In genomic region chr10:61663466-61663865, GRCh38 we compare ENCODE assay signal across 10 cellular contexts. TPM values are rescaled to one million over a fixed set of nuclear protein-coding genes. Genes with fewer than 3 reads are reported as not detected.
DNase-seq lines count a peak whose midpoint lies in the region; ATAC-seq and TF ChIP-seq lines count a peak whose summit lies in the region.
"Had no signal": no experiment of that assay in that cellular context is flagged by ENCODE, and none has a peak within 500 bp of the region (broad histone marks: within the 10 kb centered on the region; RNA-seq: fewer than 3 reads in every experiment).

No MANE protein-coding gene starts in this region.

- H3K27ac Mint-ChIP-seq in WTC11: no peak overlapping the region
- H3K27ac Mint-ChIP-seq in activated naive CD8-positive, alpha-beta T cell treated with anti-CD3 and anti-CD28 coated beads for 36 hours: no peak overlapping the region

- H3K4me3 ChIP-seq in iPS-20b (ENCODE audit: low read length) (peak overlapping the region; percentile 68; the same call in 1 of the 2 replicates), retinal pigment epithelial cell (ENCODE audit: low read length) (peak overlapping the region; percentile 64)

- no peaks in the 10 kb centered on the region for H3K36me3 ChIP-seq in iPS-20b (ENCODE audit: insufficient read depth, low read depth, low read length)

- no peak overlapping the region for H3K27ac ChIP-seq in iPS-20b (ENCODE audit: low read length)

- TF ChIP-seq CTCF in WTC11 (IDR thresholded peaks at IDR 0.05) (no peak), retinal pigment epithelial cell (conservative IDR thresholded peaks at IDR 0.05; ENCODE audit: low read depth, low read length) (no peak)

- H3K4me1 ChIP-seq in iPS-20b (ENCODE audit: insufficient read depth, low read length): no peaks in the 10 kb centered on the region; the same call in 1 of the 2 replicates

- H3K4me3 Mint-ChIP-seq in WTC11: peak overlapping the region; percentile 67
- no peak overlapping the region for H3K4me3 Mint-ChIP-seq in activated naive CD8-positive, alpha-beta T cell treated with anti-CD3 and anti-CD28 coated beads for 36 hours

- H3K27me3 Mint-ChIP-seq in WTC11 (ENCODE audit: low read depth): peaks cover 6% of the 10 kb centered on the region; the same call in 1 of the 2 replicates
- H3K27me3 Mint-ChIP-seq in activated naive CD8-positive, alpha-beta T cell treated with anti-CD3 and anti-CD28 coated beads for 36 hours: peaks cover 46% of the 10 kb centered on the region

- no peak overlapping the region for H3K9ac ChIP-seq in iPS-20b (ENCODE audit: low read depth, low read length)

- DNase-seq in EL: peak; percentile 13
- no peak for DNase-seq in WTC11 (ENCODE audit: low spot score)
- peak; percentile 2 for DNase-seq in retinal pigment epithelial cell (ENCODE audit: low read depth)
- DNase-seq in SIG-M5 treated with dmso at 0.1 percent for 504 hours (lab: John Stamatoyannopoulos, UW; ENCODE audit: unreplicated experiment): no peak
- DNase-seq in activated naive CD8-positive, alpha-beta T cell treated with anti-CD3 and anti-CD28 coated beads for 36 hours: no peak
- no peak for DNase-seq in islet precursor cell
- no peak for DNase-seq in mucosa of gallbladder (ENCODE audit: low spot score)
- DNase-seq: activated CD4-positive, CD25-positive, alpha-beta regulatory T cell treated with anti-CD3 and anti-CD28 coated beads, Interleukin-2, amount 50 U/mL, for 72 hours; NCI-H1694 had no signal

- H3K27me3 ChIP-seq in iPS-20b (ENCODE audit: insufficient read depth, low read length): peaks cover 8% of the 10 kb centered on the region

- H3K9me3 ChIP-seq in iPS-20b (ENCODE audit: insufficient read depth, low read depth, low read length): no peaks in the 10 kb centered on the region

- POLR2A ChIA-PET in WTC11 (lab: Charles Lee): interaction anchor here (0.8 kb wide), 1 partner anchor 23 kb away, joined by 3 read pairs; no protein-coding TSS in a partner anchor

- no peaks in the 10 kb centered on the region for H3K36me3 Mint-ChIP-seq in WTC11
- H3K36me3 Mint-ChIP-seq in activated naive CD8-positive, alpha-beta T cell treated with anti-CD3 and anti-CD28 coated beads for 36 hours: no peaks in the 10 kb centered on the region

- CTCF ChIA-PET in WTC11 (lab: Charles Lee): interaction anchor here (0.5 kb wide), 1 partner anchor 1331 kb away, joined by 3 read pairs; no protein-coding TSS in a partner anchor

- H3K4me1 Mint-ChIP-seq in WTC11: peaks cover 9% of the 10 kb centered on the region
- no peaks in the 10 kb centered on the region for H3K4me1 Mint-ChIP-seq in activated naive CD8-positive, alpha-beta T cell treated with anti-CD3 and anti-CD28 coated beads for 36 hours

- no peaks in the 10 kb centered on the region for H3K9me3 Mint-ChIP-seq in WTC11
- H3K9me3 Mint-ChIP-seq in activated naive CD8-positive, alpha-beta T cell treated with anti-CD3 and anti-CD28 coated beads for 36 hours: no peaks in the 10 kb centered on the region

- no peak for ATAC-seq in WTC11

TF ChIP-seq in WTC11, 78 proteins besides CTCF, POLR2A, EP300 and RAD21:
- no peak for TF ChIP-seq SMAD3 (CRISPR knock-in tag; IDR thresholded peaks at IDR 0.05; ENCODE audit: borderline replicate concordance)
- TF ChIP-seq, protein P1, sequence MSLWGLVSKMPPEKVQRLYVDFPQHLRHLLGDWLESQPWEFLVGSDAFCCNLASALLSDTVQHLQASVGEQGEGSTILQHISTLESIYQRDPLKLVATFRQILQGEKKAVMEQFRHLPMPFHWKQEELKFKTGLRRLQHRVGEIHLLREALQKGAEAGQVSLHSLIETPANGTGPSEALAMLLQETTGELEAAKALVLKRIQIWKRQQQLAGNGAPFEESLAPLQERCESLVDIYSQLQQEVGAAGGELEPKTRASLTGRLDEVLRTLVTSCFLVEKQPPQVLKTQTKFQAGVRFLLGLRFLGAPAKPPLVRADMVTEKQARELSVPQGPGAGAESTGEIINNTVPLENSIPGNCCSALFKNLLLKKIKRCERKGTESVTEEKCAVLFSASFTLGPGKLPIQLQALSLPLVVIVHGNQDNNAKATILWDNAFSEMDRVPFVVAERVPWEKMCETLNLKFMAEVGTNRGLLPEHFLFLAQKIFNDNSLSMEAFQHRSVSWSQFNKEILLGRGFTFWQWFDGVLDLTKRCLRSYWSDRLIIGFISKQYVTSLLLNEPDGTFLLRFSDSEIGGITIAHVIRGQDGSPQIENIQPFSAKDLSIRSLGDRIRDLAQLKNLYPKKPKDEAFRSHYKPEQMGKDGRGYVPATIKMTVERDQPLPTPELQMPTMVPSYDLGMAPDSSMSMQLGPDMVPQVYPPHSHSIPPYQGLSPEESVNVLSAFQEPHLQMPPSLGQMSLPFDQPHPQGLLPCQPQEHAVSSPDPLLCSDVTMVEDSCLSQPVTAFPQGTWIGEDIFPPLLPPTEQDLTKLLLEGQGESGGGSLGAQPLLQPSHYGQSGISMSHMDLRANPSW (CRISPR knock-in tag; conservative IDR thresholded peaks at IDR 0.05; ENCODE audit: low read depth): no peak
- no peak for TF ChIP-seq ZNF232 (CRISPR knock-in tag; IDR thresholded peaks at IDR 0.05)
- no peak for TF ChIP-seq FOXP1 (CRISPR knock-in tag; IDR thresholded peaks at IDR 0.05; ENCODE audit: borderline replicate concordance)
- TF ChIP-seq ZBTB43 (CRISPR knock-in tag; IDR thresholded peaks at IDR 0.05): no peak
- TF ChIP-seq SMAD4 (CRISPR knock-in tag; IDR thresholded peaks at IDR 0.05): no peak
- TF ChIP-seq, protein P2, sequence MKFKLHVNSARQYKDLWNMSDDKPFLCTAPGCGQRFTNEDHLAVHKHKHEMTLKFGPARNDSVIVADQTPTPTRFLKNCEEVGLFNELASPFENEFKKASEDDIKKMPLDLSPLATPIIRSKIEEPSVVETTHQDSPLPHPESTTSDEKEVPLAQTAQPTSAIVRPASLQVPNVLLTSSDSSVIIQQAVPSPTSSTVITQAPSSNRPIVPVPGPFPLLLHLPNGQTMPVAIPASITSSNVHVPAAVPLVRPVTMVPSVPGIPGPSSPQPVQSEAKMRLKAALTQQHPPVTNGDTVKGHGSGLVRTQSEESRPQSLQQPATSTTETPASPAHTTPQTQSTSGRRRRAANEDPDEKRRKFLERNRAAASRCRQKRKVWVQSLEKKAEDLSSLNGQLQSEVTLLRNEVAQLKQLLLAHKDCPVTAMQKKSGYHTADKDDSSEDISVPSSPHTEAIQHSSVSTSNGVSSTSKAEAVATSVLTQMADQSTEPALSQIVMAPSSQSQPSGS (CRISPR knock-in tag; IDR thresholded peaks at IDR 0.05; ENCODE audit: borderline replicate concordance, low read depth): no peak
- TF ChIP-seq SOX15 (CRISPR knock-in tag; IDR thresholded peaks at IDR 0.05): no peak
- no peak for TF ChIP-seq NR1H2 (CRISPR knock-in tag; IDR thresholded peaks at IDR 0.05)
- TF ChIP-seq NFATC4 (CRISPR knock-in tag; IDR thresholded peaks at IDR 0.05): no peak
- TF ChIP-seq CBFB (CRISPR knock-in tag; IDR thresholded peaks at IDR 0.05; ENCODE audit: low read depth): no peak
- TF ChIP-seq ZNF263 (CRISPR knock-in tag; IDR thresholded peaks at IDR 0.05; ENCODE audit: low read depth): no peak
- no peak for TF ChIP-seq PRRX2 (CRISPR knock-in tag; IDR thresholded peaks at IDR 0.05)
- TF ChIP-seq RORB (CRISPR knock-in tag; IDR thresholded peaks at IDR 0.05): no peak
- TF ChIP-seq, protein P3, sequence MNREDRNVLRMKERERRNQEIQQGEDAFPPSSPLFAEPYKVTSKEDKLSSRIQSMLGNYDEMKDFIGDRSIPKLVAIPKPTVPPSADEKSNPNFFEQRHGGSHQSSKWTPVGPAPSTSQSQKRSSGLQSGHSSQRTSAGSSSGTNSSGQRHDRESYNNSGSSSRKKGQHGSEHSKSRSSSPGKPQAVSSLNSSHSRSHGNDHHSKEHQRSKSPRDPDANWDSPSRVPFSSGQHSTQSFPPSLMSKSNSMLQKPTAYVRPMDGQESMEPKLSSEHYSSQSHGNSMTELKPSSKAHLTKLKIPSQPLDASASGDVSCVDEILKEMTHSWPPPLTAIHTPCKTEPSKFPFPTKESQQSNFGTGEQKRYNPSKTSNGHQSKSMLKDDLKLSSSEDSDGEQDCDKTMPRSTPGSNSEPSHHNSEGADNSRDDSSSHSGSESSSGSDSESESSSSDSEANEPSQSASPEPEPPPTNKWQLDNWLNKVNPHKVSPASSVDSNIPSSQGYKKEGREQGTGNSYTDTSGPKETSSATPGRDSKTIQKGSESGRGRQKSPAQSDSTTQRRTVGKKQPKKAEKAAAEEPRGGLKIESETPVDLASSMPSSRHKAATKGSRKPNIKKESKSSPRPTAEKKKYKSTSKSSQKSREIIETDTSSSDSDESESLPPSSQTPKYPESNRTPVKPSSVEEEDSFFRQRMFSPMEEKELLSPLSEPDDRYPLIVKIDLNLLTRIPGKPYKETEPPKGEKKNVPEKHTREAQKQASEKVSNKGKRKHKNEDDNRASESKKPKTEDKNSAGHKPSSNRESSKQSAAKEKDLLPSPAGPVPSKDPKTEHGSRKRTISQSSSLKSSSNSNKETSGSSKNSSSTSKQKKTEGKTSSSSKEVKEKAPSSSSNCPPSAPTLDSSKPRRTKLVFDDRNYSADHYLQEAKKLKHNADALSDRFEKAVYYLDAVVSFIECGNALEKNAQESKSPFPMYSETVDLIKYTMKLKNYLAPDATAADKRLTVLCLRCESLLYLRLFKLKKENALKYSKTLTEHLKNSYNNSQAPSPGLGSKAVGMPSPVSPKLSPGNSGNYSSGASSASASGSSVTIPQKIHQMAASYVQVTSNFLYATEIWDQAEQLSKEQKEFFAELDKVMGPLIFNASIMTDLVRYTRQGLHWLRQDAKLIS (CRISPR knock-in tag; IDR thresholded peaks at IDR 0.05; ENCODE audit: borderline replicate concordance): no peak

RNA-seq across cellular contexts. Expression of gene CABCOCO1, which starts 0.7 kb away (rescaled TPM):
- total RNA-seq in WTC11 (2021): not detected in 3 replicates
- not detected for total RNA-seq in activated naive CD8-positive, alpha-beta T cell treated with anti-CD3 and anti-CD28 coated beads for 36 hours
- total RNA-seq in mucosa of gallbladder: 0.75 TPM

Comparison
In these comparisons a context has a peak if more than half of its experiments do, and no peak if none do; other contexts are left out.
1. DNase-seq: peak in EL (single experiment) and retinal pigment epithelial cell (single experiment); none in WTC11 (single experiment), SIG-M5 treated with dmso at 0.1 percent for 504 hours (single experiment), activated naive CD8-positive, alpha-beta T cell treated with anti-CD3 and anti-CD28 coated beads for 36 hours (single experiment), islet precursor cell (single experiment) and mucosa of gallbladder (single experiment).